ENCODE assay signal across 23 cellular contexts in genomic region chr10:108562105-108562504, GRCh38.
"Had no signal": no experiment of that assay in that cellular context is flagged by ENCODE, and none has a peak within 500 bp of the region (broad histone marks: within the 10 kb centered on the region; RNA-seq: fewer than 3 reads in every experiment).

No MANE protein-coding gene starts in this region.

- H3K27me3 ChIP-seq: adrenal gland, SJSA1 had no signal

- H3K36me3 ChIP-seq: adrenal gland, SJSA1 had no signal

- ATAC-seq: activated T-helper 17 cell treated with anti-CD3 and anti-CD28 coated beads, Interleukin-2, amount 50 U/mL, for 72 hours; T-helper 17 cell had no signal

- H3K4me1 Mint-ChIP-seq: activated B cell treated with CpG ODN at 0.5 μM for 24 hours; activated CD4-positive, alpha-beta memory T cell treated with anti-CD3 and anti-CD28 coated beads, Interleukin-2, amount 10 ng/mL, durations not matched to agents 7 days and 5 days; activated CD4-positive, alpha-beta T cell treated with anti-CD3 and anti-CD28 coated beads, Interleukin-2, amount 10 ng/mL, durations not matched to agents 7 days and 5 days; activated naive CD8-positive, alpha-beta T cell treated with anti-CD3 and anti-CD28 coated beads, Interleukin-2, amount 10 ng/mL, durations not matched to agents 7 days and 5 days; activated T-helper 17 cell treated with anti-CD3 and anti-CD28 coated beads, Interleukin-2, amount 50 U/mL, for 72 hours; central memory CD8-positive, alpha-beta T cell; T-helper 17 cell had no signal

- H3K4me1 ChIP-seq: adrenal gland, SJSA1 had no signal

- DNase-seq: activated B cell treated with CpG ODN at 0.5 μM for 24 hours; activated CD4-positive, alpha-beta memory T cell treated with anti-CD3 and anti-CD28 coated beads, Interleukin-2, amount 10 ng/mL, durations not matched to agents 7 days and 5 days; activated CD4-positive, alpha-beta T cell treated with anti-CD3 and anti-CD28 coated beads, Interleukin-2, amount 10 ng/mL, durations not matched to agents 7 days and 5 days; activated naive CD4-positive, alpha-beta T cell treated with anti-CD3 and anti-CD28 coated beads, Interleukin-2, amount 50 U/mL, for 16 hours; activated naive CD8-positive, alpha-beta T cell treated with anti-CD3 and anti-CD28 coated beads, Interleukin-2, amount 10 ng/mL, durations not matched to agents 7 days and 5 days; activated T-cell treated with anti-CD3 and anti-CD28 coated beads for 4 hours; activated T-cell treated with anti-CD3 and anti-CD28 coated beads, Interleukin-2, amount 50 U/mL, for 48 hours; adrenal gland; anterior cingulate cortex; cortex of kidney; MV-4-11; NCI-H1092 treated with DMSO at 0.1 percent for 48 hours; NCI-H1417 treated with DMSO at 0.1 percent for 48 hours; NCI-H1694; NCI-H2029; NCI-H510A treated with DMSO at 0.1 percent for 48 hours; NCI-H69; SHP77; T-helper 17 cell; T-helper 9 cell had no signal

- H3K9me3 Mint-ChIP-seq: activated B cell treated with CpG ODN at 0.5 μM for 24 hours; activated CD4-positive, alpha-beta T cell treated with anti-CD3 and anti-CD28 coated beads, Interleukin-2, amount 10 ng/mL, durations not matched to agents 7 days and 5 days; activated naive CD8-positive, alpha-beta T cell treated with anti-CD3 and anti-CD28 coated beads, Interleukin-2, amount 10 ng/mL, durations not matched to agents 7 days and 5 days had no signal

- H3K4me3 ChIP-seq: adrenal gland, SJSA1 had no signal

- H3K9me3 ChIP-seq: adrenal gland, SJSA1 had no signal

- H3K4me3 Mint-ChIP-seq: activated B cell treated with CpG ODN at 0.5 μM for 24 hours; activated CD4-positive, alpha-beta memory T cell treated with anti-CD3 and anti-CD28 coated beads, Interleukin-2, amount 10 ng/mL, durations not matched to agents 7 days and 5 days; activated CD4-positive, alpha-beta T cell treated with anti-CD3 and anti-CD28 coated beads, Interleukin-2, amount 10 ng/mL, durations not matched to agents 7 days and 5 days; activated naive CD8-positive, alpha-beta T cell treated with anti-CD3 and anti-CD28 coated beads, Interleukin-2, amount 10 ng/mL, durations not matched to agents 7 days and 5 days; activated T-helper 17 cell treated with anti-CD3 and anti-CD28 coated beads, Interleukin-2, amount 50 U/mL, for 72 hours; central memory CD8-positive, alpha-beta T cell; T-helper 17 cell had no signal

- H3K27me3 Mint-ChIP-seq: activated B cell treated with CpG ODN at 0.5 μM for 24 hours; activated CD4-positive, alpha-beta memory T cell treated with anti-CD3 and anti-CD28 coated beads, Interleukin-2, amount 10 ng/mL, durations not matched to agents 7 days and 5 days; activated CD4-positive, alpha-beta T cell treated with anti-CD3 and anti-CD28 coated beads, Interleukin-2, amount 10 ng/mL, durations not matched to agents 7 days and 5 days; activated naive CD8-positive, alpha-beta T cell treated with anti-CD3 and anti-CD28 coated beads, Interleukin-2, amount 10 ng/mL, durations not matched to agents 7 days and 5 days; activated T-helper 17 cell treated with anti-CD3 and anti-CD28 coated beads, Interleukin-2, amount 50 U/mL, for 72 hours; central memory CD8-positive, alpha-beta T cell; T-helper 17 cell had no signal

- H3K27ac ChIP-seq: adrenal gland, SJSA1 had no signal

- H3K36me3 Mint-ChIP-seq: activated naive CD8-positive, alpha-beta T cell treated with anti-CD3 and anti-CD28 coated beads, Interleukin-2, amount 10 ng/mL, durations not matched to agents 7 days and 5 days had no signal

- H3K27ac Mint-ChIP-seq: activated B cell treated with CpG ODN at 0.5 μM for 24 hours; activated CD4-positive, alpha-beta memory T cell treated with anti-CD3 and anti-CD28 coated beads, Interleukin-2, amount 10 ng/mL, durations not matched to agents 7 days and 5 days; activated CD4-positive, alpha-beta T cell treated with anti-CD3 and anti-CD28 coated beads, Interleukin-2, amount 10 ng/mL, durations not matched to agents 7 days and 5 days; activated naive CD8-positive, alpha-beta T cell treated with anti-CD3 and anti-CD28 coated beads, Interleukin-2, amount 10 ng/mL, durations not matched to agents 7 days and 5 days; activated T-helper 17 cell treated with anti-CD3 and anti-CD28 coated beads, Interleukin-2, amount 50 U/mL, for 72 hours; T-helper 17 cell had no signal
